ENCODE assay signal across 11 cellular contexts in the genomic region with DNA sequence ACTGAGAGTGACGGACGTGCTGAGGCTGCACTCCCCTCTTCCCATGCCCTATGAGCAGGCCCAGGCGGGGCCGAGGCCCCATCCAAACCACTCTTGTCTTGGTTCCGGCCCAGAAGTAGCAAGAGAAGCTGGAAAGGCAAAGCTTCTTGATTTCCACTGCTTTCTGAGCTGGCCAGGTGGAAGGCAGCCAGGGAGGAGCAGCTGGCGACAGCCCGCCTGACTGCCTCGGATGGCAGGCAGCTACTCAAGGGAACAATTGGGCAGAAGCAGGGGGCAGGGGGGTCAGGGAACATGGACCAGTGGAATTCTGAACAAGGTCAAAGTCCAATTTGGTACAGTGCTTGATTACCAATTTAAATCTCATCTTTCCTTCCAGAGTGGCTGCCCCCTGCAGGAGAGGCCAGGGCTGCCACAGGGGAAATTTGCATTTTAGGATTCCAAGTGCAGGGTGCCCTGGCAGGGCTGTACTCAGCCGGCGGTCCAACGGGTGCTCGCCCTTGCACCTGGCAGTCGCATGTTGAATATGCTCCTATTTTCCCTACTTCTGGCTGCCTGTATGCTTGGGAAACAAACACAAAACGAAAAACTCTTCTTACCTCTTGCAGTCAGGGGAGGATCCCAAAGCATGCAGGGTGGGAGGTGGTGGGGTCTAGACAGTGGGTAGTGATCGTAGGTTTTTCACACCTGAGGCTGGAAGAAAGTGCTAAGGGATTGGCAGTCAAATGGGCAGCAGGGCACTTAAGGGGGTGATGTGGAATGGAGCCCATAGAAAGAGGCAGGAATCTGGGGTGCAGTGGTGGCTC.
DNase-seq lines count a peak whose midpoint lies in the region; ATAC-seq and TF ChIP-seq lines count a peak whose summit lies in the region.
"Had no signal": no experiment of that assay in that cellular context is flagged by ENCODE, and none has a peak within 500 bp of the region (broad histone marks: within the 10 kb centered on the region; RNA-seq: fewer than 3 reads in every experiment).

No MANE protein-coding gene starts in this region.

- H3K4me1 Mint-ChIP-seq in glutamatergic neuron (ENCODE audit: low read depth, unreplicated experiment) = peaks cover 3% of the 10 kb centered on the region
- no peaks in the 10 kb centered on the region for H3K4me1 Mint-ChIP-seq in CD4-positive, alpha-beta memory T cell
- H3K4me1 Mint-ChIP-seq: activated CD8-positive, alpha-beta memory T cell treated with anti-CD3 and anti-CD28 coated beads, Interleukin-2, amount 10 ng/mL, durations not matched to agents 7 days and 5 days had no signal

- H3K9ac ChIP-seq in NT2/D1 (ENCODE audit: insufficient read length, low read depth) = peak overlapping the region; percentile 16

- no peak for TF ChIP-seq EP300 in ovary (IDR thresholded peaks at IDR 0.05)

- H3K9me3 ChIP-seq in NT2/D1 (ENCODE audit: insufficient read depth, low read length) (no peaks in the 10 kb centered on the region), ovary (no peaks in the 10 kb centered on the region)
- H3K9me3 ChIP-seq in CD4-positive, alpha-beta memory T cell (ENCODE audit: control insufficient read depth in 1 of 2, low read length in 2 of 2) = no peaks in the 10 kb centered on the region

- 33 to 46% (median 38%) methylated on average over 15 of the region's 15 CpGs for WGBS in ovary, 3 donors

- H3K4me3 Mint-ChIP-seq in glutamatergic neuron (ENCODE audit: unreplicated experiment) = no peak overlapping the region
- H3K4me3 Mint-ChIP-seq in CD4-positive, alpha-beta memory T cell = no peak overlapping the region
- H3K4me3 Mint-ChIP-seq: activated CD8-positive, alpha-beta memory T cell treated with anti-CD3 and anti-CD28 coated beads, Interleukin-2, amount 10 ng/mL, durations not matched to agents 7 days and 5 days; stimulated activated naive CD8-positive, alpha-beta T cell treated with anti-CD3 and anti-CD28 coated beads, Interleukin-15, Interleukin-2, amounts not matched to agents 100 ng/mL and 50 ng/mL, for 24 hours had no signal

- H3K27me3 ChIP-seq in NT2/D1 (ENCODE audit: insufficient read depth, insufficient read length) = no peaks in the 10 kb centered on the region
- no peaks in the 10 kb centered on the region for H3K27me3 ChIP-seq in ovary
- H3K27me3 ChIP-seq in CD4-positive, alpha-beta memory T cell (ENCODE audit: insufficient read depth, low read length) = no peaks in the 10 kb centered on the region

- no peak for TF ChIP-seq POLR2A in ovary (IDR thresholded peaks at IDR 0.05)

- DNase-seq in DMS79 (lab: John Stamatoyannopoulos, UW) = peak; percentile 37
- DNase-seq in NT2/D1 (ENCODE audit: low read depth, low spot score) = no peak
- no peak for DNase-seq in glutamatergic neuron
- peak in 4 of 5 donors; percentile 30 to 65 (median 43) for DNase-seq in ovary
- no peak for DNase-seq in CD4-positive, alpha-beta memory T cell
- DNase-seq: activated CD8-positive, alpha-beta memory T cell treated with anti-CD3 and anti-CD28 coated beads, Interleukin-2, amount 10 ng/mL, durations not matched to agents 7 days and 5 days; KBM-7 had no signal

- CTCF ChIA-PET in CD4-positive, alpha-beta memory T cell (lab: Charles Lee; ENCODE audit: partially characterized antibody) = no interaction called here

- ATAC-seq in GM19324 (IDR thresholded peaks at IDR 0.05; ENCODE audit: low FRiP score, unreplicated experiment) (no peak), HG03521 (IDR thresholded peaks at IDR 0.05; ENCODE audit: unreplicated experiment) (no peak), HG02588 (IDR thresholded peaks at IDR 0.05; ENCODE audit: unreplicated experiment) (no peak)
- ATAC-seq: activated CD8-positive, alpha-beta memory T cell treated with anti-CD3 and anti-CD28 coated beads, Interleukin-2, amount 10 ng/mL, durations not matched to agents 7 days and 5 days had no signal

- H3K36me3 Mint-ChIP-seq in glutamatergic neuron (ENCODE audit: unreplicated experiment) = peaks cover 5% of the 10 kb centered on the region
- no peaks in the 10 kb centered on the region for H3K36me3 Mint-ChIP-seq in CD4-positive, alpha-beta memory T cell
- H3K36me3 Mint-ChIP-seq: activated CD8-positive, alpha-beta memory T cell treated with anti-CD3 and anti-CD28 coated beads, Interleukin-2, amount 10 ng/mL, durations not matched to agents 7 days and 5 days had no signal

- H3K27ac Mint-ChIP-seq in glutamatergic neuron (ENCODE audit: unreplicated experiment) = no peak overlapping the region
- no peak overlapping the region for H3K27ac Mint-ChIP-seq in CD4-positive, alpha-beta memory T cell
- H3K27ac Mint-ChIP-seq: activated CD8-positive, alpha-beta memory T cell treated with anti-CD3 and anti-CD28 coated beads, Interleukin-2, amount 10 ng/mL, durations not matched to agents 7 days and 5 days; stimulated activated naive CD8-positive, alpha-beta T cell treated with anti-CD3 and anti-CD28 coated beads, Interleukin-15, Interleukin-2, amounts not matched to agents 100 ng/mL and 50 ng/mL, for 24 hours had no signal

- H3K27me3 Mint-ChIP-seq in glutamatergic neuron (ENCODE audit: unreplicated experiment) = peaks cover 7% of the 10 kb centered on the region
- peaks cover 6 to 21% of the 10 kb centered on the region in 2 donors for H3K27me3 Mint-ChIP-seq in CD4-positive, alpha-beta memory T cell
- H3K27me3 Mint-ChIP-seq: stimulated activated naive CD8-positive, alpha-beta T cell treated with anti-CD3 and anti-CD28 coated beads, Interleukin-15, Interleukin-2, amounts not matched to agents 100 ng/mL and 50 ng/mL, for 24 hours had no signal

- intact Hi-C loops in ovary (cut with DNase I) = no loop called here
- intact Hi-C loops in CD4-positive, alpha-beta memory T cell (cut with micrococcal nuclease) = no loop called here

- H3K27ac ChIP-seq in ovary = no peak overlapping the region
- no peak overlapping the region for H3K27ac ChIP-seq in CD4-positive, alpha-beta memory T cell (ENCODE audit: low read depth, low read length)

- H3K4me1 ChIP-seq in NT2/D1 (ENCODE audit: insufficient read depth, insufficient read length) (no peaks in the 10 kb centered on the region), ovary (ENCODE audit: insufficient read depth) (peaks cover 5% of the 10 kb centered on the region)
- H3K4me1 ChIP-seq in CD4-positive, alpha-beta memory T cell (ENCODE audit: insufficient read depth, low read length) = no peaks in the 10 kb centered on the region

- H3K36me3 ChIP-seq in NT2/D1 (ENCODE audit: insufficient read depth, insufficient read length, low read length) = no peaks in the 10 kb centered on the region
- no peaks in the 10 kb centered on the region for H3K36me3 ChIP-seq in ovary
- H3K36me3 ChIP-seq in CD4-positive, alpha-beta memory T cell (ENCODE audit: insufficient read depth, low read length) = no peaks in the 10 kb centered on the region

- H3K4me3 ChIP-seq in NT2/D1 (ENCODE audit: insufficient read length, low read depth) (no peak overlapping the region), ovary (no peak overlapping the region)
- H3K4me3 ChIP-seq in CD4-positive, alpha-beta memory T cell (ENCODE audit: low read length in 2 of 2) = no peak overlapping the region

- POLR2A ChIA-PET in CD4-positive, alpha-beta memory T cell (lab: Charles Lee; ENCODE audit: partially characterized antibody) = no interaction called here

- peaks cover 3% of the 10 kb centered on the region for H3K9me3 Mint-ChIP-seq in glutamatergic neuron (ENCODE audit: unreplicated experiment)
- no peaks in the 10 kb centered on the region for H3K9me3 Mint-ChIP-seq in CD4-positive, alpha-beta memory T cell
- H3K9me3 Mint-ChIP-seq: stimulated activated naive CD8-positive, alpha-beta T cell treated with anti-CD3 and anti-CD28 coated beads, Interleukin-15, Interleukin-2, amounts not matched to agents 100 ng/mL and 50 ng/mL, for 24 hours had no signal

- TF ChIP-seq CTCF in glutamatergic neuron (IDR thresholded peaks at IDR 0.05; ENCODE audit: partially characterized antibody, unreplicated experiment) (peak; percentile 31), ovary (IDR thresholded peaks at IDR 0.05) (no peak)

Comparison
In these comparisons a context has a peak if more than half of its experiments do, and no peak if none do; other contexts are left out.
1. DNase-seq: peak in DMS79 (single experiment) and ovary (4 of 5); none in NT2/D1 (single experiment), glutamatergic neuron (single experiment) and CD4-positive, alpha-beta memory T cell (0 of 5).